ENCODE assay signal across 33 cellular contexts in genomic region chrX:33457102-33457501, GRCh38.
"Had no signal": no experiment of that assay in that cellular context is flagged by ENCODE, and none has a peak within 500 bp of the region (broad histone marks: within the 10 kb centered on the region; RNA-seq: fewer than 3 reads in every experiment).

No MANE protein-coding gene starts in this region.

- H3K36me3 ChIP-seq: MG63 had no signal

- H3K9me3 ChIP-seq: MG63 had no signal

- H3K4me3 ChIP-seq: MG63 had no signal

- DNase-seq: Kasumi-1, MG63, MM.1S, MV-4-11, NCI-H1048, NCI-H1092, NCI-H1092 treated with DMSO at 0.1 percent for 48 hours, NCI-H1105, NCI-H1105 treated with DMSO at 0.1 percent for 48 hours, NCI-H1417, NCI-H1417 treated with DMSO at 0.1 percent for 48 hours, NCI-H1436, NCI-H1436 treated with DMSO at 0.1 percent for 48 hours, NCI-H146, NCI-H1694, NCI-H1694 treated with DMSO at 0.1 percent for 48 hours, NCI-H187 treated with DMSO at 0.1 percent for 48 hours, NCI-H1930, NCI-H2029, NCI-H2029 treated with DMSO at 0.1 percent for 48 hours, NCI-H2081, NCI-H2081 treated with DMSO at 0.1 percent for 48 hours, NCI-H2107, NCI-H2171, NCI-H2171 treated with DMSO at 0.1 percent for 48 hours, NCI-H2227 treated with DMSO at 0.1 percent for 48 hours, NCI-H226, NCI-H345, NCI-H446, NCI-H446 treated with DMSO at 0.1 percent for 48 hours, NCI-H510A, NCI-H510A treated with DMSO at 0.1 percent for 48 hours, NCI-H524 had no signal

- H3K27me3 ChIP-seq: MG63 had no signal
